ENCODE assay signal across 8 cellular contexts in genomic region chr2:197432527-197432926, GRCh38. TPM values are rescaled to one million over a fixed set of nuclear protein-coding genes. Genes with fewer than 3 reads are reported as not detected.
DNase-seq lines count a peak whose midpoint lies in the region; ATAC-seq and TF ChIP-seq lines count a peak whose summit lies in the region.
"Not testable (repeated sequence)": the region's sequence is repeated elsewhere in the genome, so short reads cannot be mapped to it uniquely, and the experiment has no call there.

No MANE protein-coding gene starts in this region.

- not testable (repeated sequence) for H3K36me3 ChIP-seq in CD4-positive, CD25-positive, alpha-beta regulatory T cell (ENCODE audit: control insufficient read depth, insufficient read depth, low read length); SK-N-SH (replicated peaks in 1 of 2; ENCODE audit: control insufficient read depth in 1 of 2, insufficient read depth in 2 of 2, low read length in 1 of 2); iPS-18a (ENCODE audit: control insufficient read depth, low read depth, low read length); subcutaneous abdominal adipose tissue (ENCODE audit: control insufficient read depth in 5 of 5, insufficient read depth in 5 of 5, low read length in 5 of 5)
- peaks cover 15% of the 10 kb centered on the region for H3K36me3 ChIP-seq in HUES6 (ENCODE audit: control insufficient read depth, insufficient read depth, low read length)

- H3K27ac Mint-ChIP-seq in CD4-positive, CD25-positive, alpha-beta regulatory T cell, result peak overlapping the region in 2 of 3 donors; percentile 78 to 100
- peak overlapping the region; percentile 33 for H3K27ac Mint-ChIP-seq in activated T-helper 2 cell treated with anti-CD3 and anti-CD28 coated beads, Interferon-gamma antibody, Interleukin-2, Interleukin-4, amounts not matched to agents 10 μg/mL and 5 μg/mL and 100 μg/mL, durations not matched to agents 14 hours and 24 hours and 36 hours
- peak overlapping the region; percentile 79 for H3K27ac Mint-ChIP-seq in dendritic cell treated with granulocyte-macrophage colony-stimulating factor and Interleukin-4, amounts not matched to agents 40 ng/mL and 50 ng/mL, for 4 days
- H3K27ac Mint-ChIP-seq in neural crest cell (ENCODE audit: unreplicated experiment), result not testable (repeated sequence)

- peaks cover 65% of the 10 kb centered on the region for H4K20me1 ChIP-seq in SK-N-SH (ENCODE audit: insufficient read depth)

- H3K27me3 ChIP-seq in CD4-positive, CD25-positive, alpha-beta regulatory T cell (ENCODE audit: control insufficient read depth, insufficient read depth, low read length); HUES6 (ENCODE audit: control insufficient read depth, insufficient read depth, low read length); SK-N-SH (ENCODE audit: insufficient read depth); iPS-18a (ENCODE audit: control insufficient read depth, insufficient read depth, low read length); subcutaneous abdominal adipose tissue (ENCODE audit: control insufficient read depth in 5 of 5, insufficient read depth in 4 of 5, low read length in 5 of 5): not testable (repeated sequence)

- peak overlapping the region; percentile 95 to 100 (median 98) for H3K4me3 Mint-ChIP-seq in CD4-positive, CD25-positive, alpha-beta regulatory T cell
- H3K4me3 Mint-ChIP-seq in activated T-helper 2 cell treated with anti-CD3 and anti-CD28 coated beads, Interferon-gamma antibody, Interleukin-2, Interleukin-4, amounts not matched to agents 10 μg/mL and 5 μg/mL and 100 μg/mL, durations not matched to agents 14 hours and 24 hours and 36 hours (ENCODE audit: low read depth), result peak overlapping the region; percentile 89
- peak overlapping the region; percentile 60 for H3K4me3 Mint-ChIP-seq in dendritic cell treated with granulocyte-macrophage colony-stimulating factor and Interleukin-4, amounts not matched to agents 40 ng/mL and 50 ng/mL, for 4 days
- H3K4me3 Mint-ChIP-seq in neural crest cell, result peak overlapping the region; percentile 99

- not testable (repeated sequence) for H3K9me2 ChIP-seq in SK-N-SH

- not testable (repeated sequence) for TF ChIP-seq CTCF in SK-N-SH (IDR thresholded peaks at IDR 0.05); neural crest cell (conservative IDR thresholded peaks at IDR 0.05)

- H2AFZ ChIP-seq in SK-N-SH (ENCODE audit: low read depth), result not testable (repeated sequence)

- peak overlapping the region; percentile 77 for H3K4me2 ChIP-seq in SK-N-SH

- intact Hi-C loops in activated T-helper 2 cell treated with anti-CD3 and anti-CD28 coated beads, Interferon-gamma antibody, Interleukin-2, Interleukin-4, amounts not matched to agents 10 μg/mL and 5 μg/mL and 100 μg/mL, durations not matched to agents 14 hours and 24 hours and 36 hours (cut with micrococcal nuclease), result loop anchor here (5.0 to 10.0 kb wide), 8 partner anchors 125 to 1778 kb away; partner anchors contain the start of genes CCDC150, MARS2, PGAP1 and SLC39A10
- intact Hi-C loops in dendritic cell treated with granulocyte-macrophage colony-stimulating factor and Interleukin-4, amounts not matched to agents 40 ng/mL and 50 ng/mL, for 4 days (cut with micrococcal nuclease), result not testable (repeated sequence)

- not testable (repeated sequence) for H3K9ac ChIP-seq in HUES6 (ENCODE audit: low read length); SK-N-SH; iPS-18a (ENCODE audit: low read length)
- H3K9ac ChIP-seq in subcutaneous abdominal adipose tissue (ENCODE audit: low read length in 5 of 5), result peak overlapping the region in 4 of 5 donors; percentile 99 to 100 (median 100)

- peaks cover 36 to 75% (median 54%) of the 10 kb centered on the region in 4 donors for H3K4me1 Mint-ChIP-seq in CD4-positive, CD25-positive, alpha-beta regulatory T cell
- peaks cover 56% of the 10 kb centered on the region for H3K4me1 Mint-ChIP-seq in activated T-helper 2 cell treated with anti-CD3 and anti-CD28 coated beads, Interferon-gamma antibody, Interleukin-2, Interleukin-4, amounts not matched to agents 10 μg/mL and 5 μg/mL and 100 μg/mL, durations not matched to agents 14 hours and 24 hours and 36 hours (ENCODE audit: low read depth)
- H3K4me1 Mint-ChIP-seq in dendritic cell treated with granulocyte-macrophage colony-stimulating factor and Interleukin-4, amounts not matched to agents 40 ng/mL and 50 ng/mL, for 4 days (ENCODE audit: low read depth), result peaks cover 52% of the 10 kb centered on the region
- peaks cover 59% of the 10 kb centered on the region for H3K4me1 Mint-ChIP-seq in neural crest cell

- H3F3A ChIP-seq in SK-N-SH (replicated peaks; ENCODE audit: insufficient read depth), result not testable (repeated sequence)

- ATAC-seq in CD4-positive, CD25-positive, alpha-beta regulatory T cell (ENCODE audit: low read depth in 2 of 2), result not testable (repeated sequence)

- H3K79me2 ChIP-seq in SK-N-SH (ENCODE audit: insufficient read depth), result peaks cover 74% of the 10 kb centered on the region

- not testable (repeated sequence) for H3K9me3 ChIP-seq in CD4-positive, CD25-positive, alpha-beta regulatory T cell (ENCODE audit: control insufficient read depth in 2 of 2, low read length in 2 of 2); HUES6 (ENCODE audit: control insufficient read depth, insufficient read depth, low read depth, low read length); SK-N-SH; iPS-18a (ENCODE audit: control insufficient read depth, low read depth, low read length); subcutaneous abdominal adipose tissue (ENCODE audit: control insufficient read depth in 5 of 5, low read length in 5 of 5)

- 77% methylated on average over 6 of the region's 6 CpGs for WGBS in SK-N-SH (ENCODE audit: low lambda C conversion rate)

- TF ChIP-seq EP300 in SK-N-SH (IDR thresholded peaks at IDR 0.05; ENCODE audit: borderline replicate concordance in 1 of 2, low read depth in 1 of 2, low read length in 1 of 2), result not testable (repeated sequence)

- CTCF ChIA-PET in SK-N-SH (lab: Yijun Ruan, JAX), result not testable (repeated sequence)

- not testable (repeated sequence) for TF ChIP-seq RAD21 in SK-N-SH (IDR thresholded peaks at IDR 0.05; ENCODE audit: low read length)

- H3K4me3 ChIP-seq in CD4-positive, CD25-positive, alpha-beta regulatory T cell (ENCODE audit: low read depth, low read length), result peak overlapping the region; percentile 99
- peak overlapping the region; percentile 99; the same call in 1 of the 2 replicates for H3K4me3 ChIP-seq in HUES6 (ENCODE audit: low read depth, low read length)
- peak overlapping the region in 1 of 2 experiments; percentile 91; a peak in 1 of 4 replicates for H3K4me3 ChIP-seq in SK-N-SH (ENCODE audit: low read depth in 2 of 2, low read length in 1 of 2)
- H3K4me3 ChIP-seq in iPS-18a (ENCODE audit: low read length), result peak overlapping the region; percentile 76
- peak overlapping the region; percentile 8 to 100 (median 100) for H3K4me3 ChIP-seq in subcutaneous abdominal adipose tissue (ENCODE audit: low read depth in 1 of 5, low read length in 5 of 5)

- peak overlapping the region; percentile 66 for H3K27ac ChIP-seq in CD4-positive, CD25-positive, alpha-beta regulatory T cell (ENCODE audit: insufficient read depth, low read length, poor library complexity, severe bottlenecking)
- H3K27ac ChIP-seq in HUES6 (ENCODE audit: low read depth, low read length); SK-N-SH (ENCODE audit: low read depth in 2 of 2, low read length in 1 of 2); iPS-18a (ENCODE audit: low read length): not testable (repeated sequence)
- peak overlapping the region; percentile 24 for H3K27ac ChIP-seq in subcutaneous abdominal adipose tissue (ENCODE audit: low read depth, low read length)

- DNase-seq in CD4-positive, CD25-positive, alpha-beta regulatory T cell; SK-N-SH; activated T-helper 2 cell treated with anti-CD3 and anti-CD28 coated beads, Interferon-gamma antibody, Interleukin-2, Interleukin-4, amounts not matched to agents 10 μg/mL and 5 μg/mL and 100 μg/mL, durations not matched to agents 14 hours and 24 hours and 36 hours (ENCODE audit: low spot score); neural crest cell (ENCODE audit: low read depth, low spot score): not testable (repeated sequence)

- not testable (repeated sequence) for H3K9me3 Mint-ChIP-seq in CD4-positive, CD25-positive, alpha-beta regulatory T cell; activated T-helper 2 cell treated with anti-CD3 and anti-CD28 coated beads, Interferon-gamma antibody, Interleukin-2, Interleukin-4, amounts not matched to agents 10 μg/mL and 5 μg/mL and 100 μg/mL, durations not matched to agents 14 hours and 24 hours and 36 hours; dendritic cell treated with granulocyte-macrophage colony-stimulating factor and Interleukin-4, amounts not matched to agents 40 ng/mL and 50 ng/mL, for 4 days; neural crest cell

- not testable (repeated sequence) for H3K27me3 Mint-ChIP-seq in CD4-positive, CD25-positive, alpha-beta regulatory T cell; activated T-helper 2 cell treated with anti-CD3 and anti-CD28 coated beads, Interferon-gamma antibody, Interleukin-2, Interleukin-4, amounts not matched to agents 10 μg/mL and 5 μg/mL and 100 μg/mL, durations not matched to agents 14 hours and 24 hours and 36 hours (ENCODE audit: low read depth); dendritic cell treated with granulocyte-macrophage colony-stimulating factor and Interleukin-4, amounts not matched to agents 40 ng/mL and 50 ng/mL, for 4 days; neural crest cell (ENCODE audit: low read depth)

- POLR2A ChIA-PET in SK-N-SH (lab: Yijun Ruan, JAX), result interaction anchor here (0.7 kb wide), 1 partner anchor 8 kb away, joined by 3 read pairs; no protein-coding TSS in a partner anchor

- H3K4me1 ChIP-seq in CD4-positive, CD25-positive, alpha-beta regulatory T cell (ENCODE audit: control insufficient read depth, insufficient read depth, low read length, poor library complexity, severe bottlenecking), result peaks cover 71% of the 10 kb centered on the region
- H3K4me1 ChIP-seq in HUES6 (ENCODE audit: control insufficient read depth, insufficient read depth, low read length) (peaks cover 20% of the 10 kb centered on the region; the same call in 1 of the 2 replicates), SK-N-SH (ENCODE audit: control insufficient read depth in 1 of 2, insufficient read depth in 2 of 2, low read depth in 1 of 2, low read length in 1 of 2) (peaks cover 5 to 14% of the 10 kb centered on the region in 2 experiments; a peak in 3 of 4 replicates), subcutaneous abdominal adipose tissue (ENCODE audit: control insufficient read depth in 5 of 5, insufficient read depth in 5 of 5, low read length in 5 of 5) (peaks cover 10 to 70% (median 61%) of the 10 kb centered on the region in 5 donors)
- H3K4me1 ChIP-seq in iPS-18a (ENCODE audit: control insufficient read depth, low read depth, low read length), result not testable (repeated sequence)

- peaks cover 11% of the 10 kb centered on the region for H3K36me3 Mint-ChIP-seq in CD4-positive, CD25-positive, alpha-beta regulatory T cell
- H3K36me3 Mint-ChIP-seq in activated T-helper 2 cell treated with anti-CD3 and anti-CD28 coated beads, Interferon-gamma antibody, Interleukin-2, Interleukin-4, amounts not matched to agents 10 μg/mL and 5 μg/mL and 100 μg/mL, durations not matched to agents 14 hours and 24 hours and 36 hours (ENCODE audit: low read depth), result peaks cover 42% of the 10 kb centered on the region
- peaks cover 51% of the 10 kb centered on the region for H3K36me3 Mint-ChIP-seq in dendritic cell treated with granulocyte-macrophage colony-stimulating factor and Interleukin-4, amounts not matched to agents 40 ng/mL and 50 ng/mL, for 4 days (ENCODE audit: low read depth)
- H3K36me3 Mint-ChIP-seq in neural crest cell (ENCODE audit: low read depth), result not testable (repeated sequence)

RNA-seq across cellular contexts. Expression of gene SF3B1, which starts 2.3 kb away (rescaled TPM):
- total RNA-seq in CD4-positive, CD25-positive, alpha-beta regulatory T cell, result 662 TPM
- polyA plus RNA-seq in CD4-positive, CD25-positive, alpha-beta regulatory T cell, result 100 to 1,000 TPM; 136 to 197 (median 164) TPM
- polyA plus RNA-seq in SK-N-SH (2012; rRNA removed), result 162 and 276 TPM in 2 replicates
- 126 and 144 TPM in 2 replicates for polyA plus RNA-seq in SK-N-SH (2012; cell fraction: cytosol; rRNA removed)
- polyA plus RNA-seq in SK-N-SH (2012; cell fraction: nucleus; rRNA removed), result 576 and 1,267 TPM in 2 replicates
- total RNA-seq in activated T-helper 2 cell treated with anti-CD3 and anti-CD28 coated beads, Interferon-gamma antibody, Interleukin-2, Interleukin-4, amounts not matched to agents 10 μg/mL and 5 μg/mL and 100 μg/mL, durations not matched to agents 14 hours and 24 hours and 36 hours, result 284 and 289 TPM in 2 replicates
- 323 and 326 TPM in 2 replicates for total RNA-seq in neural crest cell

RNA-seq across cellular contexts. Expression of gene COQ10B, which starts 20.8 kb away (rescaled TPM):
- total RNA-seq in CD4-positive, CD25-positive, alpha-beta regulatory T cell, result 73.9 TPM
- polyA plus RNA-seq in CD4-positive, CD25-positive, alpha-beta regulatory T cell, result 10 to 100 TPM; 49.2 to 58.2 (median 53.6) TPM
- 3.6 and 4.5 TPM in 2 replicates for polyA plus RNA-seq in SK-N-SH (2012; rRNA removed)
- 7.6 and 10.7 TPM in 2 replicates for polyA plus RNA-seq in SK-N-SH (2012; cell fraction: cytosol; rRNA removed)
- polyA plus RNA-seq in SK-N-SH (2012; cell fraction: nucleus; rRNA removed), result 1.4 and 3.2 TPM in 2 replicates
- total RNA-seq in activated T-helper 2 cell treated with anti-CD3 and anti-CD28 coated beads, Interferon-gamma antibody, Interleukin-2, Interleukin-4, amounts not matched to agents 10 μg/mL and 5 μg/mL and 100 μg/mL, durations not matched to agents 14 hours and 24 hours and 36 hours, result 19.9 and 20.8 TPM in 2 replicates
- total RNA-seq in neural crest cell, result 9.1 and 9.4 TPM in 2 replicates
